Comparison of ENCODE assay signal across 35 cellular contexts in genomic region chr4:73277201-73277600, GRCh38.
"Had no signal": no experiment of that assay in that cellular context is flagged by ENCODE, and none has a peak within 500 bp of the region (broad histone marks: within the 10 kb centered on the region; RNA-seq: fewer than 3 reads in every experiment).

No MANE protein-coding gene starts in this region.

- DNase-seq: Karpas-422, Kasumi-1, MG63, MM.1S, MV-4-11, NCI-H1048, NCI-H1092, NCI-H1092 treated with DMSO at 0.1 percent for 48 hours, NCI-H1105, NCI-H1105 treated with DMSO at 0.1 percent for 48 hours, NCI-H1417, NCI-H1417 treated with DMSO at 0.1 percent for 48 hours, NCI-H1436, NCI-H1436 treated with DMSO at 0.1 percent for 48 hours, NCI-H146, NCI-H1694, NCI-H1694 treated with DMSO at 0.1 percent for 48 hours, NCI-H187, NCI-H187 treated with DMSO at 0.1 percent for 48 hours, NCI-H1930, NCI-H2029, NCI-H2029 treated with DMSO at 0.1 percent for 48 hours, NCI-H2081, NCI-H2081 treated with DMSO at 0.1 percent for 48 hours, NCI-H2107, NCI-H2171, NCI-H2171 treated with DMSO at 0.1 percent for 48 hours, NCI-H2227 treated with DMSO at 0.1 percent for 48 hours, NCI-H226, NCI-H345, NCI-H446, NCI-H446 treated with DMSO at 0.1 percent for 48 hours, NCI-H510A, NCI-H510A treated with DMSO at 0.1 percent for 48 hours, NCI-H524 had no signal

- H3K27me3 ChIP-seq: MG63 had no signal

- H3K4me3 ChIP-seq: MG63 had no signal

- H3K9me3 ChIP-seq: MG63 had no signal

- H3K36me3 ChIP-seq: MG63 had no signal
